Comparison of ENCODE assay signal across 16 cellular contexts in the genomic region with DNA sequence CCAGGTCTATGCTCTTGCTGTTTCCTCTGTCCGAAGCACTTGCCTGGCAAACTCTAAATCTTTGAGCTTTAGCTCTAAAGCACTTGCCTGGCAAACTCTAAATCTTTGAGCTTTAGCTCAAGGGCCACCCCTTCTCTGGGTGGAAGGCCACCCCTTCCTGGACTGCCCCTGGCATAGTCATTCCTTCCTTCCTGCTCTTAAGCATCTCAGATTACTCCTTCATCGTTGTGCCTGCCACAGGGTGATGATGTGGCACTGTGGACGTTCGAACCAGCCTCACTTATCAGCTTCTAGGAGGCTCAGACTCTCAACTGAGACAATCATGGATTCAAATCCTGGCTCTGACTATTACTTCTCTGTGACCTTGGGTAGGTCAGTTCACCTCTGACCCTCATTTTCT. TPM values are rescaled to one million over a fixed set of nuclear protein-coding genes. Genes with fewer than 3 reads are reported as not detected.
DNase-seq lines count a peak whose midpoint lies in the region; ATAC-seq, FAIRE-seq and TF ChIP-seq lines count a peak whose summit lies in the region.
"Had no signal": no experiment of that assay in that cellular context is flagged by ENCODE, and none has a peak within 500 bp of the region (broad histone marks: within the 10 kb centered on the region; RNA-seq: fewer than 3 reads in every experiment).

No MANE protein-coding gene starts in this region.

- H3K9ac ChIP-seq in Loucy (ENCODE audit: low read depth, low read length, poor library complexity, severe bottlenecking), result no peak overlapping the region

- H3K4me3 ChIP-seq in Loucy (ENCODE audit: low read length, poor library complexity, severe bottlenecking), result no peak overlapping the region
- no peak overlapping the region for H3K4me3 ChIP-seq in bronchial epithelial cell (ENCODE audit: low read depth, low read length)
- H3K4me3 ChIP-seq: K562 had no signal

- FAIRE-seq in bronchial epithelial cell (lab: Jason Lieb, UNC), result no peak
- FAIRE-seq: K562 had no signal

- peaks cover 2% of the 10 kb centered on the region for H3K4me1 Mint-ChIP-seq in activated CD8-positive, alpha-beta memory T cell treated with anti-CD3 and anti-CD28 coated beads, Interleukin-2, amount 10 ng/mL, durations not matched to agents 7 days and 5 days
- H3K4me1 Mint-ChIP-seq in stimulated activated effector memory CD8-positive, alpha-beta T cell treated with anti-CD3 and anti-CD28 coated beads, Interleukin-12 subunit alpha, Interleukin-12 subunit beta, amount 100 ng/mL, for 72 hours, result peaks cover 6% of the 10 kb centered on the region

- peaks cover 6% of the 10 kb centered on the region for H3K27me3 Mint-ChIP-seq in activated CD8-positive, alpha-beta memory T cell treated with anti-CD3 and anti-CD28 coated beads, Interleukin-2, amount 10 ng/mL, durations not matched to agents 7 days and 5 days

- H3K4me1 ChIP-seq in Loucy (ENCODE audit: insufficient read depth, low read length, poor library complexity, severe bottlenecking), result peaks cover 5% of the 10 kb centered on the region

- CTCF ChIA-PET in activated CD8-positive, alpha-beta memory T cell treated with anti-CD3 and anti-CD28 coated beads, Interleukin-2, amount 10 ng/mL, durations not matched to agents 7 days and 5 days (lab: Charles Lee), result interaction anchor here (1.0 kb wide), 1 partner anchor 92 kb away, joined by 3 read pairs; no protein-coding TSS in a partner anchor

- peak; percentile 66 for ATAC-seq in activated CD8-positive, alpha-beta memory T cell treated with anti-CD3 and anti-CD28 coated beads, Interleukin-2, amount 10 ng/mL, durations not matched to agents 7 days and 5 days
- peak; percentile 69 for ATAC-seq in stimulated activated effector memory CD8-positive, alpha-beta T cell treated with anti-CD3 and anti-CD28 coated beads, Interleukin-12 subunit alpha, Interleukin-12 subunit beta, amount 100 ng/mL, for 72 hours
- ATAC-seq in GM19467 (IDR thresholded peaks at IDR 0.05; ENCODE audit: unreplicated experiment), result no peak
- ATAC-seq in GM18870 (IDR thresholded peaks at IDR 0.05; ENCODE audit: unreplicated experiment), result no peak
- ATAC-seq: K562, Panc1, Right ventricle myocardium inferior had no signal

- no peak overlapping the region for H3K27ac Mint-ChIP-seq in activated CD8-positive, alpha-beta memory T cell treated with anti-CD3 and anti-CD28 coated beads, Interleukin-2, amount 10 ng/mL, durations not matched to agents 7 days and 5 days
- H3K27ac Mint-ChIP-seq in stimulated activated effector memory CD8-positive, alpha-beta T cell treated with anti-CD3 and anti-CD28 coated beads, Interleukin-12 subunit alpha, Interleukin-12 subunit beta, amount 100 ng/mL, for 72 hours, result peak overlapping the region; percentile 4

- TF ChIP-seq CTCF in Loucy (conservative IDR thresholded peaks at IDR 0.05; ENCODE audit: low read length) (no peak), bronchial epithelial cell (IDR thresholded peaks at IDR 0.05; ENCODE audit: insufficient read depth, low read length, severe bottlenecking) (no peak)

- H3K36me3 Mint-ChIP-seq in activated CD8-positive, alpha-beta memory T cell treated with anti-CD3 and anti-CD28 coated beads, Interleukin-2, amount 10 ng/mL, durations not matched to agents 7 days and 5 days, result no peaks in the 10 kb centered on the region
- no peaks in the 10 kb centered on the region for H3K36me3 Mint-ChIP-seq in stimulated activated effector memory CD8-positive, alpha-beta T cell treated with anti-CD3 and anti-CD28 coated beads, Interleukin-12 subunit alpha, Interleukin-12 subunit beta, amount 100 ng/mL, for 72 hours

- H3K9me3 Mint-ChIP-seq in activated CD8-positive, alpha-beta memory T cell treated with anti-CD3 and anti-CD28 coated beads, Interleukin-2, amount 10 ng/mL, durations not matched to agents 7 days and 5 days (ENCODE audit: low read depth), result no peaks in the 10 kb centered on the region
- no peaks in the 10 kb centered on the region for H3K9me3 Mint-ChIP-seq in stimulated activated effector memory CD8-positive, alpha-beta T cell treated with anti-CD3 and anti-CD28 coated beads, Interleukin-12 subunit alpha, Interleukin-12 subunit beta, amount 100 ng/mL, for 72 hours

- H3K9me2 ChIP-seq in Loucy (replicated peaks; ENCODE audit: low read depth, low read length), result no peaks in the 10 kb centered on the region

- H2AFZ ChIP-seq in Loucy (ENCODE audit: low read length), result peak overlapping the region; percentile 74

- no peaks in the 10 kb centered on the region for H4K20me1 ChIP-seq in Loucy (ENCODE audit: insufficient read depth, low read length, poor library complexity, severe bottlenecking)

- no peaks in the 10 kb centered on the region for H3K79me2 ChIP-seq in Loucy (ENCODE audit: insufficient read depth, low read length)

- H3K4me3 Mint-ChIP-seq in activated CD8-positive, alpha-beta memory T cell treated with anti-CD3 and anti-CD28 coated beads, Interleukin-2, amount 10 ng/mL, durations not matched to agents 7 days and 5 days, result no peak overlapping the region
- H3K4me3 Mint-ChIP-seq in stimulated activated effector memory CD8-positive, alpha-beta T cell treated with anti-CD3 and anti-CD28 coated beads, Interleukin-12 subunit alpha, Interleukin-12 subunit beta, amount 100 ng/mL, for 72 hours, result no peak overlapping the region

- H3K27me3 ChIP-seq in Loucy (ENCODE audit: insufficient read depth, low read length, poor library complexity, severe bottlenecking) (no peaks in the 10 kb centered on the region), bronchial epithelial cell (ENCODE audit: control insufficient read depth, insufficient read depth, low read length) (no peaks in the 10 kb centered on the region)

- H3F3A ChIP-seq in Loucy (ENCODE audit: low read depth), result no peaks in the 10 kb centered on the region

- H3K36me3 ChIP-seq in Loucy (ENCODE audit: insufficient read depth, low read length) (no peaks in the 10 kb centered on the region), bronchial epithelial cell (ENCODE audit: control insufficient read depth, insufficient read depth, low read length) (no peaks in the 10 kb centered on the region)

- no peaks in the 10 kb centered on the region for H3K9me3 ChIP-seq in Loucy (ENCODE audit: insufficient read depth, low read depth, low read length)

- H3K4me2 ChIP-seq in Loucy (ENCODE audit: low read depth, low read length, poor library complexity, severe bottlenecking), result peak overlapping the region; percentile 1

- no peak for DNase-seq in activated CD8-positive, alpha-beta memory T cell treated with anti-CD3 and anti-CD28 coated beads, Interleukin-2, amount 10 ng/mL, durations not matched to agents 7 days and 5 days
- no peak for DNase-seq in activated CD8-positive, alpha-beta memory T cell treated with anti-CD3 and anti-CD28 coated beads for 24 hours
- DNase-seq in bronchial epithelial cell (ENCODE audit: low read depth), result peak; percentile 32
- DNase-seq in stimulated activated effector memory CD8-positive, alpha-beta T cell treated with anti-CD3 and anti-CD28 coated beads, Interleukin-12 subunit alpha, Interleukin-12 subunit beta, amount 100 ng/mL, for 72 hours (ENCODE audit: low spot score in 2 of 2), result no peak
- DNase-seq: C1 segment of cervical spinal cord, NCI-H1417 treated with DMSO at 0.1 percent for 48 hours, NCI-H1930, NCI-H2171 treated with DMSO at 0.1 percent for 48 hours, NCI-H510A, NCI-H82 had no signal

RNA-seq across cellular contexts. Expression of gene CRABP1, which starts 10.5 kb away (rescaled TPM):
- total RNA-seq in activated CD8-positive, alpha-beta memory T cell treated with anti-CD3 and anti-CD28 coated beads, Interleukin-2, amount 10 ng/mL, durations not matched to agents 7 days and 5 days, result not detected
- total RNA-seq in bronchial epithelial cell, result not detected in 2 replicates
- total RNA-seq: Right ventricle myocardium inferior had no signal

RNA-seq across cellular contexts. Expression of gene SKIC8, which starts 30.2 kb away (rescaled TPM):
- 10 to 100 TPM; 40.5 to 48.1 TPM for total RNA-seq in activated CD8-positive, alpha-beta memory T cell treated with anti-CD3 and anti-CD28 coated beads, Interleukin-2, amount 10 ng/mL, durations not matched to agents 7 days and 5 days
- 49.0 and 61.2 TPM in 2 replicates for total RNA-seq in bronchial epithelial cell

Comparison
In these comparisons a context has a peak if more than half of its experiments do, and no peak if none do; other contexts are left out.
1. ATAC-seq: peak in activated CD8-positive, alpha-beta memory T cell treated with anti-CD3 and anti-CD28 coated beads, Interleukin-2, amount 10 ng/mL, durations not matched to agents 7 days and 5 days (single experiment) and stimulated activated effector memory CD8-positive, alpha-beta T cell treated with anti-CD3 and anti-CD28 coated beads, Interleukin-12 subunit alpha, Interleukin-12 subunit beta, amount 100 ng/mL, for 72 hours (single experiment); none in GM19467 (single experiment) and GM18870 (single experiment).